9 cellular contexts compared by ENCODE assay signal in the genomic region with DNA sequence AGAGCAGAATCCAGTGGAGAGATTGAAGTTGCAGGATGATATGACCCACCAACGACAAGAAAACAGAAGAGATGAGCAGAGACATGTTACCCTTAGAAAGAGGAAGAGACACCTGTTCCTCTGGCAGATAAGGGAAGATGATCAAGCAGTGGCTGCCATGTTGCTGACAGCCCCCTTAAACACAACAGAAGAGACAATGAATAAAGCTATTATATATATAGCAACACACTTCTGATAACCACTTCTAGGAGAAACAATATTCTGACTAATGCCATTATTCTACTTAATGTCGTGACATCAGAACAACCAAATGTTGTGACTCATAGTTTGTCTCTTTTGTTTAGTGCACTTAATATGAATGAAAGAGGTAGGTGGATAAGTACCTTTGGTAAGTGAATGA. TPM values are rescaled to one million over a fixed set of nuclear protein-coding genes. Genes with fewer than 3 reads are reported as not detected.
DNase-seq lines count a peak whose midpoint lies in the region; ATAC-seq, FAIRE-seq and TF ChIP-seq lines count a peak whose summit lies in the region.
"Had no signal": no experiment of that assay in that cellular context is flagged by ENCODE, and none has a peak within 500 bp of the region (broad histone marks: within the 10 kb centered on the region; RNA-seq: fewer than 3 reads in every experiment).

No MANE protein-coding gene starts in this region.

- H3K27ac Mint-ChIP-seq in H9: no peak overlapping the region
- H3K27ac Mint-ChIP-seq in CD4-positive, alpha-beta T cell: no peak overlapping the region

- no peak overlapping the region for H3K4ac ChIP-seq in H9 (ENCODE audit: low read depth, low read length)

- no peak overlapping the region for H3K56ac ChIP-seq in H9 (ENCODE audit: insufficient read length, low read depth, low read length)

- H3K4me3 Mint-ChIP-seq in H9: no peak overlapping the region
- no peak overlapping the region for H3K4me3 Mint-ChIP-seq in CD4-positive, alpha-beta T cell

- H3K4me3 ChIP-seq in keratinocyte (ENCODE audit: control insufficient read depth in 2 of 3, extremely low read depth in 1 of 3, insufficient read depth in 2 of 3, low read depth in 1 of 3, low read length in 3 of 3) (peak overlapping the region in 2 of 3 experiments; percentile 26 to 52), OCI-LY7 (ENCODE audit: low read depth, low read length, poor library complexity, severe bottlenecking) (no peak overlapping the region)

- CTCF ChIA-PET in CD4-positive, alpha-beta T cell (lab: Charles Lee): interaction anchor here (1.0 kb wide), 1 partner anchor 9 kb away, joined by 5 read pairs; no protein-coding TSS in a partner anchor
- CTCF ChIA-PET in OCI-LY7 (lab: Charles Lee; ENCODE audit: unreplicated experiment): no interaction called here

- no peak overlapping the region for H3K23ac ChIP-seq in H9 (ENCODE audit: insufficient read length, low read depth, low read length)

- BruUV-seq in OCI-LY7 (replicated peaks; lab: Mats Ljungman, UMichigan): no TSS peak

- no CpG with 5 or more reads among the region's 2 CpGs for WGBS in H9 (ENCODE audit: extremely low coverage, insufficient read length, low lambda C conversion rate)

- H3K9me2 ChIP-seq in OCI-LY7 (ENCODE audit: insufficient read depth, low read length): no peaks in the 10 kb centered on the region

- H3K4me1 ChIP-seq in H9 (ENCODE audit: insufficient read depth, low read length) (no peaks in the 10 kb centered on the region; the same call in 1 of the 2 replicates), keratinocyte (ENCODE audit: control insufficient read depth, extremely low read depth, insufficient read depth, low read length) (peaks cover 54% of the 10 kb centered on the region), OCI-LY7 (ENCODE audit: insufficient read depth, low read length, poor library complexity, severe bottlenecking) (no peaks in the 10 kb centered on the region)

- no peak overlapping the region for H4K5ac ChIP-seq in H9 (ENCODE audit: insufficient read length, low read depth, low read length)

- H3K27me3 ChIP-seq in H9 (ENCODE audit: insufficient read depth, low read length) (no peaks in the 10 kb centered on the region), keratinocyte (ENCODE audit: control insufficient read depth, extremely low read depth, insufficient read depth, low read length) (no peaks in the 10 kb centered on the region)
- no peaks in the 10 kb centered on the region for H3K27me3 ChIP-seq in CD4-positive, alpha-beta T cell (ENCODE audit: control insufficient read depth, insufficient read depth, low read length)

- no peak overlapping the region for H3K14ac ChIP-seq in H9 (ENCODE audit: insufficient read depth, low read length)

- no peak overlapping the region for H3K18ac ChIP-seq in H9 (ENCODE audit: insufficient read length, low read depth, low read length)

- no peak overlapping the region for H2AFZ ChIP-seq in H9 (ENCODE audit: low read length)
- H2AFZ ChIP-seq in keratinocyte (ENCODE audit: control insufficient read depth, low read length): no peak overlapping the region
- H2AFZ ChIP-seq in OCI-LY7 (ENCODE audit: low read length): no peak overlapping the region

- ATAC-seq in GM18499 (IDR thresholded peaks at IDR 0.05; ENCODE audit: insufficient read depth, unreplicated experiment) (peak; percentile 28), HG03175 (IDR thresholded peaks at IDR 0.05; ENCODE audit: unreplicated experiment) (no peak)
- no peak for ATAC-seq in CD4-positive, alpha-beta T cell (ENCODE audit: poor library complexity)

- H3K9me3 Mint-ChIP-seq in H9: no peaks in the 10 kb centered on the region
- H3K9me3 Mint-ChIP-seq in CD4-positive, alpha-beta T cell: no peaks in the 10 kb centered on the region

- no peaks in the 10 kb centered on the region for H3K9me1 ChIP-seq in keratinocyte (ENCODE audit: control insufficient read depth, extremely low read depth, insufficient read depth, low read length)

- H3K9ac ChIP-seq in H9 (ENCODE audit: extremely low read depth, insufficient read length, low read length) (no peak overlapping the region), keratinocyte (ENCODE audit: control insufficient read depth, extremely low read depth, insufficient read depth, low read length) (peak overlapping the region; percentile 42)

- intact Hi-C loops in CD4-positive, alpha-beta T cell (cut with DNase I, micrococcal nuclease): no loop called here
- intact Hi-C loops in OCI-LY7 (cut with micrococcal nuclease; ENCODE audit: unreplicated experiment): no loop called here

- H3K9me3 ChIP-seq in H9 (ENCODE audit: control insufficient read depth, low read depth, low read length) (no peaks in the 10 kb centered on the region), keratinocyte (ENCODE audit: control insufficient read depth, low read depth, low read length) (no peaks in the 10 kb centered on the region), OCI-LY7 (ENCODE audit: low read length) (no peaks in the 10 kb centered on the region)
- no peaks in the 10 kb centered on the region for H3K9me3 ChIP-seq in CD4-positive, alpha-beta T cell (ENCODE audit: control insufficient read depth, low read length)

- H2BK5ac ChIP-seq in H9 (ENCODE audit: insufficient read length, low read length): peak overlapping the region; percentile 5

- FAIRE-seq in keratinocyte (lab: Jason Lieb, UNC): peak; percentile 49
- FAIRE-seq: colon had no signal

- no peak overlapping the region for H4K8ac ChIP-seq in H9 (replicated peaks; ENCODE audit: insufficient read length, low read depth, low read length)

- dilution Hi-C loops in keratinocyte (cut with MboI; ENCODE audit: extremely low pct_ligation_motif_present, low sequenced_read_pairs): no loop called here

- POLR2A ChIA-PET in CD4-positive, alpha-beta T cell (lab: Charles Lee): no interaction called here
- POLR2A ChIA-PET in OCI-LY7 (lab: Charles Lee): no interaction called here

- no peak overlapping the region for H3K4me2 ChIP-seq in H9 (ENCODE audit: insufficient read depth, insufficient read length, low read length)
- peak overlapping the region; percentile 88 for H3K4me2 ChIP-seq in keratinocyte (ENCODE audit: control insufficient read depth, extremely low read depth, insufficient read depth, low read depth, low read length)
- H3K4me2 ChIP-seq in OCI-LY7 (ENCODE audit: low read length): no peak overlapping the region

- H3K79me2 ChIP-seq in H9 (ENCODE audit: insufficient read depth, low read length) (no peaks in the 10 kb centered on the region), keratinocyte (ENCODE audit: control insufficient read depth, insufficient read depth, low read length) (peaks cover 52% of the 10 kb centered on the region), OCI-LY7 (ENCODE audit: insufficient read depth, low read depth, low read length) (no peaks in the 10 kb centered on the region)

- H3K4me1 Mint-ChIP-seq in H9: no peaks in the 10 kb centered on the region
- no peaks in the 10 kb centered on the region for H3K4me1 Mint-ChIP-seq in CD4-positive, alpha-beta T cell (ENCODE audit: low read depth)

- DNase-seq in H9 (no peak), NCI-H226 (peak; percentile 29), keratinocyte (ENCODE audit: low read depth, low spot score) (no peak), OCI-LY7 (ENCODE audit: low spot score) (no peak)
- no peak for DNase-seq in stimulated activated CD4-positive, alpha-beta T cell treated with anti-CD3 and anti-CD28 coated beads, Interleukin-2, amount 100 ng/mL, for 48 hours
- no peak for DNase-seq in CD4-positive, alpha-beta T cell

- no peak overlapping the region for H4K91ac ChIP-seq in H9 (ENCODE audit: insufficient read length, low read depth, low read length)

- H4K20me1 ChIP-seq in H9 (ENCODE audit: control insufficient read depth, insufficient read depth, insufficient read length): no peaks in the 10 kb centered on the region
- H4K20me1 ChIP-seq in keratinocyte (ENCODE audit: control insufficient read depth, extremely low read depth, insufficient read depth, low read length): no peaks in the 10 kb centered on the region
- H4K20me1 ChIP-seq in OCI-LY7 (ENCODE audit: insufficient read depth, low read length): no peaks in the 10 kb centered on the region

- H3K27ac ChIP-seq in H9 (ENCODE audit: insufficient read length, low read depth, low read length) (no peak overlapping the region), keratinocyte (ENCODE audit: control insufficient read depth, insufficient read depth, low read length) (peak overlapping the region; percentile 96), OCI-LY7 (ENCODE audit: low read depth, low read length, poor library complexity, severe bottlenecking) (no peak overlapping the region)
- H3K27ac ChIP-seq in CD4-positive, alpha-beta T cell (ENCODE audit: low read depth, low read length): no peak overlapping the region

- H3K36me3 ChIP-seq in keratinocyte (ENCODE audit: control insufficient read depth in 2 of 2, extremely low read depth in 1 of 2, insufficient read depth in 2 of 2, low read length in 2 of 2): no peaks in the 10 kb centered on the region
- H3K36me3 ChIP-seq in OCI-LY7 (ENCODE audit: insufficient read depth, low read length): no peaks in the 10 kb centered on the region

- no peak overlapping the region for H2BK120ac ChIP-seq in H9 (ENCODE audit: low read depth, low read length, poor library complexity, severe bottlenecking)

- H2BK15ac ChIP-seq in H9 (ENCODE audit: low read depth, low read length): no peak overlapping the region

- H2BK20ac ChIP-seq in H9 (ENCODE audit: low read depth, low read length, poor library complexity, severe bottlenecking): no peak overlapping the region

- peaks cover 4% of the 10 kb centered on the region for H3K79me1 ChIP-seq in H9 (ENCODE audit: insufficient read depth, low read depth, low read length, poor library complexity, severe bottlenecking)

- no peaks in the 10 kb centered on the region for H3K36me3 Mint-ChIP-seq in H9 (ENCODE audit: insufficient read depth in 1 of 3, low read depth in 3 of 3)
- no peaks in the 10 kb centered on the region for H3K36me3 Mint-ChIP-seq in CD4-positive, alpha-beta T cell (ENCODE audit: low read depth)

- H2BK12ac ChIP-seq in H9 (ENCODE audit: insufficient read length, low read depth, low read length): no peak overlapping the region

- H2AK5ac ChIP-seq in H9 (ENCODE audit: insufficient read length, low read length): no peak overlapping the region

- H3T11ph ChIP-seq in H9 (ENCODE audit: low read length): no peak overlapping the region

- no peak for TF ChIP-seq CTCF in H9 (conservative IDR thresholded peaks at IDR 0.05)
- no peak for TF ChIP-seq CTCF in keratinocyte (optimal IDR thresholded peaks at IDR 0.05 in 1 of 3, IDR thresholded peaks at IDR 0.05 in 1 of 3, conservative IDR thresholded peaks at IDR 0.05 in 1 of 3; ENCODE audit: extremely low read depth in 1 of 3, insufficient read depth in 2 of 3, low read length in 3 of 3)
- no peak for TF ChIP-seq CTCF in CD4-positive, alpha-beta T cell (IDR thresholded peaks at IDR 0.05)
- no peak for TF ChIP-seq CTCF in OCI-LY7 (conservative IDR thresholded peaks at IDR 0.05; ENCODE audit: low read length)

- H3K27me3 Mint-ChIP-seq in H9 (ENCODE audit: low read depth): no peaks in the 10 kb centered on the region
- H3K27me3 Mint-ChIP-seq in CD4-positive, alpha-beta T cell: no peaks in the 10 kb centered on the region

- no peaks in the 10 kb centered on the region for H3K23me2 ChIP-seq in H9 (ENCODE audit: insufficient read length, low read depth, low read length, poor library complexity, severe bottlenecking)

RNA-seq across cellular contexts. Expression of a gene that starts 44.9 kb away (rescaled TPM):
- total RNA-seq in H9 (2021) (14.9 and 15.3 TPM in 2 replicates), OCI-LY7 (2022) (not detected in 2 replicates)
- polyA plus RNA-seq in keratinocyte: 4.6 to 16.8 TPM (median 9.5 TPM) in 3 replicates
- 9.4 TPM for polyA plus RNA-seq in keratinocyte (2011; ENCODE audit: low read depth)
- polyA plus RNA-seq in keratinocyte (2011; cell fraction: cytosol; rRNA removed): 8.1 and 8.5 TPM in 2 replicates
- 13.6 and 13.7 TPM in 2 replicates for polyA plus RNA-seq in keratinocyte (2011; cell fraction: nucleus; rRNA removed)
- polyA plus RNA-seq in keratinocyte (2012; ENCODE audit: low replicate concordance): 6.4 and 14.3 TPM in 2 replicates
- polyA minus RNA-seq in keratinocyte: 38.4 to 53.9 TPM (median 51.6 TPM) in 3 replicates
- 13.0 TPM for polyA minus RNA-seq in keratinocyte (2011; cell fraction: cytosol; rRNA and poly(A)+ RNA removed)
- polyA minus RNA-seq in keratinocyte (2011; cell fraction: nucleus; rRNA and poly(A)+ RNA removed): 28.0 and 48.9 TPM in 2 replicates
- total RNA-seq in CD4-positive, alpha-beta T cell: under 1 TPM in 1 of 2 experiments, not detected in 1; 0.25 TPM
- not detected in 2 replicates for total RNA-seq in OCI-LY7 (2014; rRNA removed; shearing (Covaris generic))

Comparison
In these comparisons a context has a peak if more than half of its experiments do, and no peak if none do; other contexts are left out.
1. RNA of a gene that starts 44.9 kb away (total RNA-seq): 14.9 to 15.3 TPM in H9; 0.25 TPM in CD4-positive, alpha-beta T cell and not detected in OCI-LY7; every median in the first group is over 10 times any median in the second.